In the genomic region with DNA sequence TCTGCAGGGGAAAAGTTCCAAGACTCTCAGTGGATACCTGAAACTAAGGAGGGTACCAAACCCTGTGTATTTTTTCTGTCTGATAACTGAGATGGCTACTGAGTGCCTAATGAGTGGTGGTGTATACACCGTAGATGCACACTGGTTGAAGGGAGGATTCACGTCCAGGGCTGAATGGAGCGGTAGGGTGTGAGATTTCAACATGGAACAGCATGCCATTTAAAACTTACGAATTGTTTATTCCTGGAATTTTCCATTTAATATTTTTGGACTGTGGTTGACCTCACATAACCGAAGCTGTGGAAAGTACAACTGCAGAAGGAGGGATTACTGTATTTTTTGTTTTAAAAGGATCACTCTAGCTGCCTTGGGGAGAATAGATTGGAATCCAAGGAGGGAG, we compare ENCODE assay signal across 16 cellular contexts.
A peak's percentile ranks its signal among the peaks of the same experiment; 100 is the strongest.
DNase-seq lines count a peak whose midpoint lies in the region; ATAC-seq and TF ChIP-seq lines count a peak whose summit lies in the region.
"Had no signal": no experiment of that assay in that cellular context is flagged by ENCODE, and none has a peak within 500 bp of the region (broad histone marks: within the 10 kb centered on the region; RNA-seq: fewer than 3 reads in every experiment).

No MANE protein-coding gene starts in this region.

- peaks cover 2 to 67% (median 8%) of the 10 kb centered on the region in 3 donors for H3K4me1 ChIP-seq in gastroesophageal sphincter
- peaks cover 22% of the 10 kb centered on the region for H3K4me1 ChIP-seq in stomach smooth muscle (ENCODE audit: control insufficient read depth, insufficient read depth, low read length)
- H3K4me1 ChIP-seq in aorta (ENCODE audit: control insufficient read depth in 1 of 2, insufficient read depth in 2 of 2, low read length in 2 of 2) = peaks cover 0 to 3% of the 10 kb centered on the region in 2 donors
- no peaks in the 10 kb centered on the region for H3K4me1 ChIP-seq in stomach
- H3K4me1 ChIP-seq: BLaER1 treated with 17β-estradiol and CSF1 and Interleukin-3, amounts not matched to agents 10 nM and 100 nM; Caco-2 had no signal

- ATAC-seq in gastroesophageal sphincter (peak; percentile 60), aorta (ENCODE audit: low FRiP score) (peak; percentile 58), HG03108 (IDR thresholded peaks at IDR 0.05; ENCODE audit: unreplicated experiment) (no peak)
- ATAC-seq: CD8-positive, alpha-beta T cell had no signal

- peak overlapping the region; percentile 65 to 76 (median 70) for H3K27ac ChIP-seq in gastroesophageal sphincter
- peak overlapping the region; percentile 12 for H3K27ac ChIP-seq in stomach smooth muscle (ENCODE audit: low read length)
- H3K27ac ChIP-seq in aorta (ENCODE audit: low read depth in 1 of 2, low read length in 2 of 2) = peak overlapping the region in 1 of 2 donors; percentile 25
- H3K27ac ChIP-seq in stomach = peak overlapping the region in 2 of 5 donors; percentile 22 to 31
- H3K27ac ChIP-seq: BLaER1 treated with 17β-estradiol and CSF1 and Interleukin-3, amounts not matched to agents 10 nM and 100 nM; C4-2B had no signal

- H3K36me3 ChIP-seq in gastroesophageal sphincter (no peaks in the 10 kb centered on the region), stomach smooth muscle (ENCODE audit: control insufficient read depth in 2 of 2, insufficient read depth in 2 of 2, low read length in 2 of 2) (no peaks in the 10 kb centered on the region), aorta (ENCODE audit: control insufficient read depth in 1 of 2, insufficient read depth in 2 of 2, low read length in 1 of 2) (no peaks in the 10 kb centered on the region), stomach (no peaks in the 10 kb centered on the region)
- H3K36me3 ChIP-seq: BLaER1 treated with 17β-estradiol and CSF1 and Interleukin-3, amounts not matched to agents 10 nM and 100 nM had no signal

- DNase-seq in aorta (no peak), stomach (no peak), NCI-H2029 treated with DMSO at 0.1 percent for 48 hours (lab: John Stamatoyannopoulos, UW) (no peak)
- DNase-seq: 8988T; AML-193; Caco-2; Calu3; CD4-positive, alpha-beta T cell; CD8-positive, alpha-beta T cell; DMS79 treated with DMSO at 0.1 percent for 48 hours; GF-D8 had no signal

- no peaks in the 10 kb centered on the region for H3K9me3 ChIP-seq in gastroesophageal sphincter
- no peaks in the 10 kb centered on the region for H3K9me3 ChIP-seq in stomach smooth muscle (ENCODE audit: control insufficient read depth in 2 of 2, low read length in 2 of 2)
- no peaks in the 10 kb centered on the region for H3K9me3 ChIP-seq in aorta (ENCODE audit: control insufficient read depth, low read length)
- no peaks in the 10 kb centered on the region for H3K9me3 ChIP-seq in stomach
- H3K9me3 ChIP-seq: BLaER1 treated with 17β-estradiol and CSF1 and Interleukin-3, amounts not matched to agents 10 nM and 100 nM; Caco-2 had no signal

- TF ChIP-seq POLR2A in gastroesophageal sphincter (IDR thresholded peaks at IDR 0.05) (no peak), stomach (IDR thresholded peaks at IDR 0.05) (no peak)

- H3K4me3 ChIP-seq in gastroesophageal sphincter (no peak overlapping the region), stomach smooth muscle (ENCODE audit: low read length in 2 of 2) (no peak overlapping the region), aorta (ENCODE audit: low read length in 2 of 2) (no peak overlapping the region), stomach (no peak overlapping the region)
- H3K4me3 ChIP-seq: BLaER1 treated with 17β-estradiol and CSF1 and Interleukin-3, amounts not matched to agents 10 nM and 100 nM had no signal

- TF ChIP-seq EP300 in gastroesophageal sphincter (IDR thresholded peaks at IDR 0.05) = no peak
- no peak for TF ChIP-seq EP300 in stomach (IDR thresholded peaks at IDR 0.05)

- H3K9ac ChIP-seq in stomach smooth muscle (ENCODE audit: low read length in 2 of 2) = no peak overlapping the region
- H3K9ac ChIP-seq: BLaER1 treated with 17β-estradiol and CSF1 and Interleukin-3, amounts not matched to agents 10 nM and 100 nM had no signal

- intact Hi-C loops in aorta (cut with DNase I) (no loop called here), stomach (cut with DNase I; ENCODE audit: low total_unique reads) (no loop called here)

- no peak for TF ChIP-seq CTCF in gastroesophageal sphincter (IDR thresholded peaks at IDR 0.05)
- no peak for TF ChIP-seq CTCF in stomach (IDR thresholded peaks at IDR 0.05)

- H3K27me3 ChIP-seq in gastroesophageal sphincter (no peaks in the 10 kb centered on the region), stomach smooth muscle (ENCODE audit: control insufficient read depth in 1 of 2, insufficient read depth in 2 of 2, low read length in 2 of 2) (no peaks in the 10 kb centered on the region), aorta (ENCODE audit: control insufficient read depth in 1 of 2, insufficient read depth in 2 of 2, low read length in 1 of 2) (no peaks in the 10 kb centered on the region), stomach (no peaks in the 10 kb centered on the region)
- H3K27me3 ChIP-seq: BLaER1 treated with 17β-estradiol and CSF1 and Interleukin-3, amounts not matched to agents 10 nM and 100 nM had no signal

- WGBS in gastroesophageal sphincter (ENCODE audit: low coverage in 1 of 2), 2 donors = 17 to 42% methylated on average over 4 to 5 of the region's 5 CpGs
- WGBS in aorta, 2 donors = 7% methylated on average over 5 of the region's 5 CpGs
- 43 to 71% (median 63%) methylated on average over 5 of the region's 5 CpGs for WGBS in stomach, 5 donors
